ENCODE assay signal across 12 cellular contexts in the genomic region with DNA sequence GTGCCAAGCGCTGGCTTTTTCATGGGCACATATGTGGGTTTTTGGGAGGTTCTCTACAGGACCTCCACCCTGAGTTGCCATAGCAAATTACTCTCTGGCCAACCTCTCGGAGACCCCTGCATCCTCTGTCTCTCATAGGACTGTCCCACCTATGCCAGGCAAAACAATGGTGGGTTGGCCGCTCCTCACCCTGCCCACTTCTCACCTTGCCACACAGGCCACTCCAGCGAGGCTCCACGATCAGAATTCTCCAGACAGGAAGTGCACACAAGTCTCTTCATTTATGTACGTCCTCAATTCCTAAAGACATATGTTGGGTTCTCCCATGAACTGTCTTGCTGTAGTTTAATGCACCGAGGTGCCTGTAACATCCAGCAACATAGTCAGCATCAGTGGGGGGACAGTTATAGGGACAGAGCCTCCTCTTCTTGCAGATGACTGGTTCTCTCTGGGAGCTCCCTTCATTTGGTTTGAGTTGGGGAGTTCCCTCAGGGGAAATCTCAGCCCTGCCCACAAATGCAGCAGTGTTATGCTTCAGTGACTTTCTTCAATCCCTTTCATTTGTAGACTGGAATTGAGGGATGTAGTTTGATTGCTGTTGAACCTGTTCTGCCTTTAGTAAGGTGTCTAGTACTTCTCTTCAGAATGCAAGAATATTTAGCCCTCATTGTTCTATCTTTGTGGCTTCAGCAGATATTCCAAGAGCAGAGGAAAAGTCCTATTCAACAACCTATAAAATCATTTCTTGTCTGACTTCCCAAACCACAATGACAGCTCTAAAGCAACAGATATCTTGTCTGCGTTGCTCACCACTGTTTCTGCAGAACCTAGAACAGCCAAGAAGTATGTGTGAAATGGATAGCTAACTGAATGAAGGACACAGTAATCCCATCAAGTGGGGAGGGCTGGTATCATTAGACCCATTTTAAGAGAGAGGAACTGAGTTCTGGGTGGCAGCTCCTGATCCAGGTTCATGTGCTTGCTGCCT. TPM values are rescaled to one million over a fixed set of nuclear protein-coding genes. Genes with fewer than 3 reads are reported as not detected.
DNase-seq lines count a peak whose midpoint lies in the region; ATAC-seq and TF ChIP-seq lines count a peak whose summit lies in the region.
"Had no signal": no experiment of that assay in that cellular context is flagged by ENCODE, and none has a peak within 500 bp of the region (broad histone marks: within the 10 kb centered on the region; RNA-seq: fewer than 3 reads in every experiment).

No MANE protein-coding gene starts in this region.

- peaks cover 61% of the 10 kb centered on the region for H3F3A ChIP-seq in GM23248 (ENCODE audit: insufficient read depth)

- H3K9me2 ChIP-seq in GM23248 (ENCODE audit: insufficient read depth) = no peaks in the 10 kb centered on the region

- H3K79me2 ChIP-seq in GM23248 (ENCODE audit: insufficient read depth) = peaks cover 43% of the 10 kb centered on the region

- H3K27ac Mint-ChIP-seq in CD8-positive, alpha-beta memory T cell = peak overlapping the region in 5 of 8 donors; percentile 34 to 68 (median 39)
- H3K27ac Mint-ChIP-seq in activated B cell treated with CpG ODN at 0.5 μM for 24 hours (peak overlapping the region; percentile 6), naive B cell (peak overlapping the region in 3 of 6 donors; percentile 10 to 81 (median 50))
- H3K27ac Mint-ChIP-seq: activated T-cell treated with anti-CD3 and anti-CD28 coated beads, Interleukin-2, amount 50 U/mL, for 72 hours had no signal

- H3K36me3 ChIP-seq in CD8-positive, alpha-beta memory T cell (ENCODE audit: insufficient read depth, low read length) = no peaks in the 10 kb centered on the region
- no peaks in the 10 kb centered on the region for H3K36me3 ChIP-seq in GM23248 (ENCODE audit: low read depth)

- peaks cover 28% of the 10 kb centered on the region for H3K4me1 ChIP-seq in CD8-positive, alpha-beta memory T cell (ENCODE audit: insufficient read depth, low read length)
- H3K4me1 ChIP-seq in GM23248 (ENCODE audit: insufficient read depth) = peaks cover 71% of the 10 kb centered on the region

- H2AFZ ChIP-seq in GM23248 = no peak overlapping the region

- POLR2A ChIA-PET in CD8-positive, alpha-beta memory T cell (lab: Charles Lee) = interaction anchor here (0.6 kb wide), 1 partner anchor 214 kb away, joined by 3 read pairs; no protein-coding TSS in a partner anchor
- POLR2A ChIA-PET in activated B cell treated with CpG ODN at 0.5 μM for 24 hours (lab: Charles Lee) = no interaction called here

- intact Hi-C loops in activated B cell treated with CpG ODN at 0.5 μM for 24 hours (cut with micrococcal nuclease) = loop anchor here (5.0 to 10.0 kb wide), 2 partner anchors 213 to 530 kb away; partner anchors contain the start of genes ALDH6A1 and LIN52

- H4K20me1 ChIP-seq in GM23248 (ENCODE audit: insufficient read depth) = no peaks in the 10 kb centered on the region

- no peak for ATAC-seq in activated B cell treated with CpG ODN at 0.5 μM for 24 hours (ENCODE audit: low read depth)
- peak; percentile 22 to 23 for ATAC-seq in naive B cell (ENCODE audit: low read depth in 2 of 2)
- ATAC-seq in GM18517 (IDR thresholded peaks at IDR 0.05; ENCODE audit: unreplicated experiment) = no peak
- ATAC-seq in GM21737 (IDR thresholded peaks at IDR 0.05; ENCODE audit: unreplicated experiment) = no peak
- ATAC-seq: activated T-cell treated with anti-CD3 and anti-CD28 coated beads, Interleukin-2, amount 50 U/mL, for 72 hours; stimulated activated naive CD8-positive, alpha-beta T cell treated with anti-CD3 and anti-CD28 coated beads, Interleukin-15, Interleukin-2, amounts not matched to agents 100 U/mL and 50 U/mL, for 24 hours had no signal

- no peak overlapping the region for H3K4me3 ChIP-seq in CD8-positive, alpha-beta memory T cell (ENCODE audit: low read length)
- H3K4me3 ChIP-seq in GM23248 = peak overlapping the region; percentile 67

- H3K4me2 ChIP-seq in GM23248 (ENCODE audit: unreplicated experiment) = peak overlapping the region; percentile 84

- peaks cover 61 to 75% (median 62%) of the 10 kb centered on the region in 3 donors for H3K4me1 Mint-ChIP-seq in CD8-positive, alpha-beta memory T cell
- H3K4me1 Mint-ChIP-seq in activated B cell treated with CpG ODN at 0.5 μM for 24 hours = peaks cover 51% of the 10 kb centered on the region
- H3K4me1 Mint-ChIP-seq in naive B cell = peaks cover 43 to 55% (median 51%) of the 10 kb centered on the region in 3 donors

- peak overlapping the region in 5 of 7 donors; percentile 11 to 92 (median 61) for H3K4me3 Mint-ChIP-seq in CD8-positive, alpha-beta memory T cell
- peak overlapping the region; percentile 33 for H3K4me3 Mint-ChIP-seq in activated B cell treated with CpG ODN at 0.5 μM for 24 hours
- H3K4me3 Mint-ChIP-seq in naive B cell = peak overlapping the region in 6 of 8 donors; percentile 12 to 85 (median 62)

- H3K9me3 Mint-ChIP-seq in CD8-positive, alpha-beta memory T cell = no peaks in the 10 kb centered on the region
- no peaks in the 10 kb centered on the region for H3K9me3 Mint-ChIP-seq in activated B cell treated with CpG ODN at 0.5 μM for 24 hours
- H3K9me3 Mint-ChIP-seq in naive B cell = peaks cover 0 to 2% (median 0%) of the 10 kb centered on the region in 7 donors
- H3K9me3 Mint-ChIP-seq: activated T-cell treated with anti-CD3 and anti-CD28 coated beads, Interleukin-2, amount 50 U/mL, for 72 hours had no signal

- no peaks in the 10 kb centered on the region for H3K27me3 ChIP-seq in CD8-positive, alpha-beta memory T cell (ENCODE audit: insufficient read depth, low read length, poor library complexity, severe bottlenecking)
- no peaks in the 10 kb centered on the region for H3K27me3 ChIP-seq in GM23248 (replicated peaks; ENCODE audit: insufficient read depth)

- H3K9ac ChIP-seq in GM23248 = peak overlapping the region; percentile 57

- no peaks in the 10 kb centered on the region for H3K36me3 Mint-ChIP-seq in CD8-positive, alpha-beta memory T cell
- H3K36me3 Mint-ChIP-seq in activated B cell treated with CpG ODN at 0.5 μM for 24 hours (ENCODE audit: low read depth) (no peaks in the 10 kb centered on the region), naive B cell (no peaks in the 10 kb centered on the region)

- 73 to 80% methylated on average over 8 of the region's 8 CpGs for WGBS in GM23248 (ENCODE audit: low coverage in 1 of 2, low lambda C conversion rate in 2 of 2, missing lambda C conversion rate in 2 of 2), 2 experiments

- no peak for DNase-seq in CD8-positive, alpha-beta memory T cell
- peak; percentile 64 for DNase-seq in GM23248
- no peak for DNase-seq in activated B cell treated with CpG ODN at 0.5 μM for 24 hours
- DNase-seq in naive B cell = no peak
- DNase-seq in ecto neural progenitor cell (ENCODE audit: low spot score) = no peak
- no peak for DNase-seq in NCI-H2196 treated with DMSO at 0.1 percent for 48 hours (lab: John Stamatoyannopoulos, UW; ENCODE audit: unreplicated experiment)
- DNase-seq: DMS153; NCI-H774; stimulated activated naive CD8-positive, alpha-beta T cell treated with anti-CD3 and anti-CD28 coated beads, Interleukin-15, Interleukin-2, amounts not matched to agents 100 U/mL and 50 U/mL, for 24 hours had no signal

- no peaks in the 10 kb centered on the region for H3K9me3 ChIP-seq in CD8-positive, alpha-beta memory T cell (ENCODE audit: low read length)
- H3K9me3 ChIP-seq in GM23248 (ENCODE audit: low read depth) = no peaks in the 10 kb centered on the region

- H3K27ac ChIP-seq in CD8-positive, alpha-beta memory T cell (ENCODE audit: low read depth, low read length) = no peak overlapping the region
- peak overlapping the region; percentile 86 for H3K27ac ChIP-seq in GM23248

- peaks cover 0 to 11% of the 10 kb centered on the region in 2 donors for H3K27me3 Mint-ChIP-seq in CD8-positive, alpha-beta memory T cell
- peaks cover 11% of the 10 kb centered on the region for H3K27me3 Mint-ChIP-seq in activated B cell treated with CpG ODN at 0.5 μM for 24 hours
- H3K27me3 Mint-ChIP-seq in naive B cell = peaks cover 12 to 28% (median 25%) of the 10 kb centered on the region in 3 donors

- CTCF ChIA-PET in CD8-positive, alpha-beta memory T cell (lab: Charles Lee) = no interaction called here
- CTCF ChIA-PET in activated B cell treated with CpG ODN at 0.5 μM for 24 hours (lab: Charles Lee) = interaction anchor here (0.9 kb wide), 1 partner anchor 24 kb away, joined by 3 read pairs; no protein-coding TSS in a partner anchor

- TF ChIP-seq CTCF in activated B cell treated with CpG ODN at 0.5 μM for 24 hours (IDR thresholded peaks at IDR 0.05) = no peak

- in situ Hi-C loops in GM23248 (cut with MboI) = no loop called here

RNA-seq across cellular contexts. Expression of gene LTBP2, which starts 2.8 kb away (rescaled TPM):
- under 1 TPM; 0.24 to 0.42 TPM for total RNA-seq in CD8-positive, alpha-beta memory T cell
- 0.83 TPM for polyA plus RNA-seq in CD8-positive, alpha-beta memory T cell
- total RNA-seq in GM23248 (2014; rRNA removed; shearing (Covaris generic)) = 441 and 456 TPM in 2 replicates
- polyA plus RNA-seq in GM23248 (2016; fragmentation: Nextera tagmentation; extraction: Ambion mirVana) = 73.5 and 73.7 TPM in 2 replicates
- total RNA-seq in activated B cell treated with CpG ODN at 0.5 μM for 24 hours = 0.07 and 0.11 TPM in 2 replicates
- under 1 TPM; 0.09 to 0.86 (median 0.17) TPM for polyA plus RNA-seq in naive B cell (ENCODE audit: low read depth in 6 of 6)

Comparison
In these comparisons a context has a peak if more than half of its experiments do, and no peak if none do; other contexts are left out.
1. ATAC-seq: peak in naive B cell (2 of 2); none in activated B cell treated with CpG ODN at 0.5 μM for 24 hours (single experiment), GM18517 (single experiment) and GM21737 (single experiment).
2. RNA of gene LTBP2, which starts 2.8 kb away (total RNA-seq): 441 to 456 TPM in GM23248; 0.24 to 0.42 TPM in CD8-positive, alpha-beta memory T cell and 0.07 to 0.11 TPM in activated B cell treated with CpG ODN at 0.5 μM for 24 hours; every median in the first group is over 100 times any median in the second.
3. Peak in every context shown above with its lines, with median percentiles within 50 percentile points of each other: H3K4me3 Mint-ChIP-seq.